ENCODE assay signal across 1 cellular context in genomic region chr4:89110986-89111832, GRCh38.
A peak's percentile ranks its signal among the peaks of the same experiment; 100 is the strongest.
TF ChIP-seq lines count a peak whose summit lies in the region.

TIGD2 (plus strand) TSS chr4:89111533; CDS start chr4:89112975, 1,442 bp downstream.

TF ChIP-seq in HepG2, 621 proteins besides CTCF, POLR2A, EP300 and RAD21 (continued from another document and continues in another):
- TF ChIP-seq MXD1 (CRISPR knock-in tag; IDR thresholded peaks at IDR 0.05) (peak; percentile 84), GATA4 (IDR thresholded peaks at IDR 0.05; ENCODE audit: borderline replicate concordance, low read depth) (peak; percentile 26; the same call in 1 of the 2 replicates), ZSCAN5A (CRISPR knock-in tag; IDR thresholded peaks at IDR 0.05; ENCODE audit: borderline replicate concordance) (peak; percentile 38; the same call in 1 of the 2 replicates), HBP1 (CRISPR knock-in tag; IDR thresholded peaks at IDR 0.05; ENCODE audit: low read depth) (no peak), ZNF136 (CRISPR knock-in tag; IDR thresholded peaks at IDR 0.05; ENCODE audit: low read depth) (no peak), ZSCAN22 (CRISPR knock-in tag; IDR thresholded peaks at IDR 0.05) (no peak; the same call in 1 of the 2 replicates), ZNF552 (CRISPR knock-in tag; IDR thresholded peaks at IDR 0.05; ENCODE audit: borderline replicate concordance) (no peak), ZNF607 (CRISPR knock-in tag; IDR thresholded peaks at IDR 0.05; ENCODE audit: borderline replicate concordance) (peak; percentile 90), ZFAT (CRISPR knock-in tag; conservative IDR thresholded peaks at IDR 0.05) (no peak), JDP2 (CRISPR knock-in tag; IDR thresholded peaks at IDR 0.05; ENCODE audit: borderline replicate concordance) (peak; percentile 65; the same call in 1 of the 2 replicates), NFIB (CRISPR knock-in tag; IDR thresholded peaks at IDR 0.05; ENCODE audit: borderline replicate concordance) (no peak), ASH2L (IDR thresholded peaks at IDR 0.05; ENCODE audit: insufficient read length, low read depth, low read length) (peak; percentile 51), ZNF253 (CRISPR knock-in tag; IDR thresholded peaks at IDR 0.05; ENCODE audit: borderline replicate concordance) (no peak), ELF1 (CRISPR knock-in tag; IDR thresholded peaks at IDR 0.05) (0 out of 2 replicates have a peak, but pooled peaks have one; percentile 8), SIN3A (IDR thresholded peaks at IDR 0.05; ENCODE audit: borderline replicate concordance, low read depth, low read length) (peak; percentile 20; the same call in 1 of the 2 replicates), ZNF318 (CRISPR knock-in tag; IDR thresholded peaks at IDR 0.05) (no peak), REPIN1 (CRISPR knock-in tag; IDR thresholded peaks at IDR 0.05; ENCODE audit: borderline replicate concordance, low read depth) (peak; percentile 53; the same call in 1 of the 2 replicates), BCL6 (CRISPR knock-in tag; IDR thresholded peaks at IDR 0.05) (peak; percentile 86), TAF15 (IDR thresholded peaks at IDR 0.05; ENCODE audit: low read depth, low read length, poor library complexity, severe bottlenecking) (no peak), FOXK1 (CRISPR knock-in tag; IDR thresholded peaks at IDR 0.05; ENCODE audit: borderline replicate concordance, low read depth) (peak; percentile 81; the same call in 1 of the 2 replicates), NFE2 (CRISPR knock-in tag; IDR thresholded peaks at IDR 0.05) (no peak), CBFB (CRISPR knock-in tag; IDR thresholded peaks at IDR 0.05) (no peak; the same call in 1 of the 2 replicates), POLR2G (IDR thresholded peaks at IDR 0.05; ENCODE audit: low read depth, low read length) (peak; percentile 88), ZNF546 (CRISPR knock-in tag; conservative IDR thresholded peaks at IDR 0.05) (peak; percentile 93), ZNF354B (CRISPR knock-in tag; IDR thresholded peaks at IDR 0.05) (no peak), SKI (IDR thresholded peaks at IDR 0.05; ENCODE audit: partially characterized antibody) (no peak), RNF219 (CRISPR knock-in tag; IDR thresholded peaks at IDR 0.05) (no peak), ZNF350 (CRISPR knock-in tag; IDR thresholded peaks at IDR 0.05; ENCODE audit: borderline replicate concordance, low read depth) (no peak; the same call in 1 of the 2 replicates), ISX (CRISPR knock-in tag; conservative IDR thresholded peaks at IDR 0.05) (no peak), ZNF296 (CRISPR knock-in tag; conservative IDR thresholded peaks at IDR 0.05) (0 out of 2 replicates have a peak, but pooled peaks have one; percentile 69), ADNP (CRISPR knock-in tag; IDR thresholded peaks at IDR 0.05) (no peak)
- TF ChIP-seq, protein P1, sequence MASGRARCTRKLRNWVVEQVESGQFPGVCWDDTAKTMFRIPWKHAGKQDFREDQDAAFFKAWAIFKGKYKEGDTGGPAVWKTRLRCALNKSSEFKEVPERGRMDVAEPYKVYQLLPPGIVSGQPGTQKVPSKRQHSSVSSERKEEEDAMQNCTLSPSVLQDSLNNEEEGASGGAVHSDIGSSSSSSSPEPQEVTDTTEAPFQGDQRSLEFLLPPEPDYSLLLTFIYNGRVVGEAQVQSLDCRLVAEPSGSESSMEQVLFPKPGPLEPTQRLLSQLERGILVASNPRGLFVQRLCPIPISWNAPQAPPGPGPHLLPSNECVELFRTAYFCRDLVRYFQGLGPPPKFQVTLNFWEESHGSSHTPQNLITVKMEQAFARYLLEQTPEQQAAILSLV (CRISPR knock-in tag; IDR thresholded peaks at IDR 0.05; ENCODE audit: borderline replicate concordance), result peak; percentile 88
- TF ChIP-seq, protein P2, sequence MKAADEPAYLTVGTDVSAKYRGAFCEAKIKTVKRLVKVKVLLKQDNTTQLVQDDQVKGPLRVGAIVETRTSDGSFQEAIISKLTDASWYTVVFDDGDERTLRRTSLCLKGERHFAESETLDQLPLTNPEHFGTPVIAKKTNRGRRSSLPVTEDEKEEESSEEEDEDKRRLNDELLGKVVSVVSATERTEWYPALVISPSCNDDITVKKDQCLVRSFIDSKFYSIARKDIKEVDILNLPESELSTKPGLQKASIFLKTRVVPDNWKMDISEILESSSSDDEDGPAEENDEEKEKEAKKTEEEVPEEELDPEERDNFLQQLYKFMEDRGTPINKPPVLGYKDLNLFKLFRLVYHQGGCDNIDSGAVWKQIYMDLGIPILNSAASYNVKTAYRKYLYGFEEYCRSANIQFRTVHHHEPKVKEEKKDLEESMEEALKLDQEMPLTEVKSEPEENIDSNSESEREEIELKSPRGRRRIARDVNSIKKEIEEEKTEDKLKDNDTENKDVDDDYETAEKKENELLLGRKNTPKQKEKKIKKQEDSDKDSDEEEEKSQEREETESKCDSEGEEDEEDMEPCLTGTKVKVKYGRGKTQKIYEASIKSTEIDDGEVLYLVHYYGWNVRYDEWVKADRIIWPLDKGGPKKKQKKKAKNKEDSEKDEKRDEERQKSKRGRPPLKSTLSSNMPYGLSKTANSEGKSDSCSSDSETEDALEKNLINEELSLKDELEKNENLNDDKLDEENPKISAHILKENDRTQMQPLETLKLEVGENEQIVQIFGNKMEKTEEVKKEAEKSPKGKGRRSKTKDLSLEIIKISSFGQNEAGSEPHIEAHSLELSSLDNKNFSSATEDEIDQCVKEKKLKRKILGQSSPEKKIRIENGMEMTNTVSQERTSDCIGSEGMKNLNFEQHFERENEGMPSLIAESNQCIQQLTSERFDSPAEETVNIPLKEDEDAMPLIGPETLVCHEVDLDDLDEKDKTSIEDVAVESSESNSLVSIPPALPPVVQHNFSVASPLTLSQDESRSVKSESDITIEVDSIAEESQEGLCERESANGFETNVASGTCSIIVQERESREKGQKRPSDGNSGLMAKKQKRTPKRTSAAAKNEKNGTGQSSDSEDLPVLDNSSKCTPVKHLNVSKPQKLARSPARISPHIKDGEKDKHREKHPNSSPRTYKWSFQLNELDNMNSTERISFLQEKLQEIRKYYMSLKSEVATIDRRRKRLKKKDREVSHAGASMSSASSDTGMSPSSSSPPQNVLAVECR (CRISPR knock-in tag; IDR thresholded peaks at IDR 0.05; ENCODE audit: borderline replicate concordance), result peak; percentile 42; the same call in 1 of the 2 replicates
- TF ChIP-seq, protein P3, sequence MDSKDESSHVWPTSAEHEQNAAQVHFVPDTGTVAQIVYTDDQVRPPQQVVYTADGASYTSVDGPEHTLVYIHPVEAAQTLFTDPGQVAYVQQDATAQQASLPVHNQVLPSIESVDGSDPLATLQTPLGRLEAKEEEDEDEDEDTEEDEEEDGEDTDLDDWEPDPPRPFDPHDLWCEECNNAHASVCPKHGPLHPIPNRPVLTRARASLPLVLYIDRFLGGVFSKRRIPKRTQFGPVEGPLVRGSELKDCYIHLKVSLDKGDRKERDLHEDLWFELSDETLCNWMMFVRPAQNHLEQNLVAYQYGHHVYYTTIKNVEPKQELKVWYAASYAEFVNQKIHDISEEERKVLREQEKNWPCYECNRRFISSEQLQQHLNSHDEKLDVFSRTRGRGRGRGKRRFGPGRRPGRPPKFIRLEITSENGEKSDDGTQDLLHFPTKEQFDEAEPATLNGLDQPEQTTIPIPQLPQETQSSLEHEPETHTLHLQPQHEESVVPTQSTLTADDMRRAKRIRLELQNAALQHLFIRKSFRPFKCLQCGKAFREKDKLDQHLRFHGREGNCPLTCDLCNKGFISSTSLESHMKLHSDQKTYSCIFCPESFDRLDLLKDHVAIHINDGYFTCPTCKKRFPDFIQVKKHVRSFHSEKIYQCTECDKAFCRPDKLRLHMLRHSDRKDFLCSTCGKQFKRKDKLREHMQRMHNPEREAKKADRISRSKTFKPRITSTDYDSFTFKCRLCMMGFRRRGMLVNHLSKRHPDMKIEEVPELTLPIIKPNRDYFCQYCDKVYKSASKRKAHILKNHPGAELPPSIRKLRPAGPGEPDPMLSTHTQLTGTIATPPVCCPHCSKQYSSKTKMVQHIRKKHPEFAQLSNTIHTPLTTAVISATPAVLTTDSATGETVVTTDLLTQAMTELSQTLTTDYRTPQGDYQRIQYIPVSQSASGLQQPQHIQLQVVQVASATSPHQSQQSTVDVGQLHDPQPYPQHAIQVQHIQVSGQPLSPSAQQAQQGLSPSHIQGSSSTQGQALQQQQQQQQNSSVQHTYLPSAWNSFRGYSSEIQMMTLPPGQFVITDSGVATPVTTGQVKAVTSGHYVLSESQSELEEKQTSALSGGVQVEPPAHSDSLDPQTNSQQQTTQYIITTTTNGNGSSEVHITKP (CRISPR knock-in tag; IDR thresholded peaks at IDR 0.05; ENCODE audit: low read depth), result no peak
